Comparison of ENCODE assay signal across 17 cellular contexts in genomic region chr10:13970967-13971353, GRCh38.
"Had no signal": no experiment of that assay in that cellular context is flagged by ENCODE, and none has a peak within 500 bp of the region (broad histone marks: within the 10 kb centered on the region; RNA-seq: fewer than 3 reads in every experiment).

No MANE protein-coding gene starts in this region.

- H3K4me3 ChIP-seq: transverse colon had no signal

- DNase-seq: activated CD4-positive, alpha-beta T cell treated with anti-CD3 and anti-CD28 coated beads, Interleukin-2, amount 50 U/mL, for 4 hours; activated CD4-positive, CD25-positive, alpha-beta regulatory T cell treated with anti-CD3 and anti-CD28 coated beads, Interleukin-2, amount 50 U/mL, for 72 hours; activated naive CD4-positive, alpha-beta T cell treated with anti-CD3 and anti-CD28 coated beads for 36 hours; central memory CD4-positive, alpha-beta T cell; cortex of kidney; effector CD8-positive, alpha-beta T cell; esophagus squamous epithelium; retina; stimulated activated CD4-positive, alpha-beta T cell treated with anti-CD3 and anti-CD28 coated beads, Interleukin-2, amount 100 ng/mL, for 48 hours; stimulated activated naive B cell treated with anti-CD40 and anti-IgM and Interleukin-4, amounts not matched to agents 10 μg/mL and 1 μg/mL and 100 μg/mL, for 72 hours; T-helper 1 cell; T1000; transverse colon had no signal

- H3K27ac ChIP-seq: parathyroid adenoma, transverse colon had no signal

- H3K27ac Mint-ChIP-seq: activated naive CD4-positive, alpha-beta T cell treated with anti-CD3 and anti-CD28 coated beads for 36 hours; activated T-helper 2 cell treated with anti-CD3 and anti-CD28 coated beads, Interferon-gamma antibody, Interleukin-2, Interleukin-4, amounts not matched to agents 10 μg/mL and 5 μg/mL and 100 μg/mL, durations not matched to agents 14 hours and 24 hours and 36 hours; stimulated activated naive B cell treated with anti-CD40 and anti-IgM and Interleukin-4, amounts not matched to agents 10 μg/mL and 1 μg/mL and 100 μg/mL, for 72 hours had no signal

- H3K9me3 Mint-ChIP-seq: activated naive CD4-positive, alpha-beta T cell treated with anti-CD3 and anti-CD28 coated beads for 36 hours; activated T-helper 2 cell treated with anti-CD3 and anti-CD28 coated beads, Interferon-gamma antibody, Interleukin-2, Interleukin-4, amounts not matched to agents 10 μg/mL and 5 μg/mL and 100 μg/mL, durations not matched to agents 14 hours and 24 hours and 36 hours; neural crest cell; stimulated activated naive B cell treated with anti-CD40 and anti-IgM and Interleukin-4, amounts not matched to agents 10 μg/mL and 1 μg/mL and 100 μg/mL, for 72 hours had no signal

- H3K4me1 ChIP-seq: transverse colon had no signal

- H3K36me3 Mint-ChIP-seq: stimulated activated naive B cell treated with anti-CD40 and anti-IgM and Interleukin-4, amounts not matched to agents 10 μg/mL and 1 μg/mL and 100 μg/mL, for 72 hours had no signal

- FAIRE-seq: endothelial cell of umbilical vein had no signal

- H3K36me3 ChIP-seq: esophagus squamous epithelium, transverse colon had no signal

- H3K27me3 ChIP-seq: transverse colon had no signal

- H3K4me3 Mint-ChIP-seq: activated naive CD4-positive, alpha-beta T cell treated with anti-CD3 and anti-CD28 coated beads for 36 hours; neural crest cell; stimulated activated naive B cell treated with anti-CD40 and anti-IgM and Interleukin-4, amounts not matched to agents 10 μg/mL and 1 μg/mL and 100 μg/mL, for 72 hours had no signal

- H3K9me3 ChIP-seq: esophagus squamous epithelium, transverse colon had no signal
